ENCODE assay signal across 17 cellular contexts in the genomic region with DNA sequence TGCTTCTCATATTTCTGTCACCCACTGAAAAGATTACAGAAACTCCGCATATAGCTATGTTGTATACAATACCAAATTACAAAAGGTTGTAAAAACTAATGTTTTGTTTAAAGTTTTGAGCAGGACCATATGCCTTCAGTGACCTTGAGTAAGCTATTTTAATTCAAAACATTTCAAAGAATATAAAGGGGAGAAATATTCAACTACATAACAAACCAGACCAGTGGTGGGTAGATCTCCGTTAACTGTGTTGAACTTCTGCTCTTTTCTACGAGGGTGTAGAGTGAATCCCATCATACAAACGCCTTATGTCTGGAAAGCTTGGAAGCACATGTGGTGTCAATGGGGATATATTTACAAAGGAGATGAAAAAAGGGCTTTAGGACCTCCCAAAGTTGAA.
DNase-seq lines count a peak whose midpoint lies in the region; ATAC-seq and TF ChIP-seq lines count a peak whose summit lies in the region.
"Had no signal": no experiment of that assay in that cellular context is flagged by ENCODE, and none has a peak within 500 bp of the region (broad histone marks: within the 10 kb centered on the region; RNA-seq: fewer than 3 reads in every experiment).

No MANE protein-coding gene starts in this region.

- no peaks in the 10 kb centered on the region for H3K27me3 Mint-ChIP-seq in progenitor cell of endocrine pancreas

- no peak for ATAC-seq in HG03460 (IDR thresholded peaks at IDR 0.05; ENCODE audit: unreplicated experiment)
- ATAC-seq in HG03159 (IDR thresholded peaks at IDR 0.05; ENCODE audit: unreplicated experiment) = no peak
- ATAC-seq: GM23338 had no signal

- H3K4me3 Mint-ChIP-seq in progenitor cell of endocrine pancreas (ENCODE audit: low read depth) = no peak overlapping the region
- H3K4me3 Mint-ChIP-seq: CD4-positive, alpha-beta T cell; GM23338 had no signal

- peak overlapping the region; percentile 22 for H3K27ac Mint-ChIP-seq in progenitor cell of endocrine pancreas
- H3K27ac Mint-ChIP-seq: CD4-positive, alpha-beta T cell; GM23338 had no signal

- peak overlapping the region; percentile 65 for H3K4me2 ChIP-seq in OCI-LY3 (ENCODE audit: low read length)

- H3K36me3 Mint-ChIP-seq in progenitor cell of endocrine pancreas (ENCODE audit: insufficient read depth) = no peaks in the 10 kb centered on the region

- peaks cover 46% of the 10 kb centered on the region for H3K4me1 Mint-ChIP-seq in progenitor cell of endocrine pancreas (ENCODE audit: low read depth)

- no peak overlapping the region for H2AFZ ChIP-seq in OCI-LY3 (ENCODE audit: low read depth, low read length)

- no peaks in the 10 kb centered on the region for H4K20me1 ChIP-seq in OCI-LY3 (ENCODE audit: insufficient read depth, low read length)

- no peaks in the 10 kb centered on the region for H3K9me3 Mint-ChIP-seq in progenitor cell of endocrine pancreas (ENCODE audit: low read depth)
- H3K9me3 Mint-ChIP-seq: CD4-positive, alpha-beta T cell; GM23338 had no signal

- H3K36me3 ChIP-seq in OCI-LY3 (replicated peaks; ENCODE audit: low read depth, low read length) = no peaks in the 10 kb centered on the region
- H3K36me3 ChIP-seq: BE2C had no signal

- TF ChIP-seq CTCF in OCI-LY3 (IDR thresholded peaks at IDR 0.05; ENCODE audit: low read depth, low read length) = no peak
- TF ChIP-seq CTCF in progenitor cell of endocrine pancreas (IDR thresholded peaks at IDR 0.05; ENCODE audit: unreplicated experiment) = no peak

- H3K9ac ChIP-seq in OCI-LY3 (ENCODE audit: low read length) = peak overlapping the region; percentile 15; the same call in 1 of the 2 replicates

- DNase-seq in left kidney (ENCODE audit: low read depth, low spot score) = peak; percentile 22
- no peak for DNase-seq in progenitor cell of endocrine pancreas (ENCODE audit: low spot score, unreplicated experiment)
- no peak for DNase-seq in foreskin melanocyte
- no peak for DNase-seq in DMS53 (lab: John Stamatoyannopoulos, UW)
- DNase-seq: BE2C; CD4-positive, alpha-beta T cell; DND-41; NCI-H1417; NCI-H1930; NCI-H2171; NCI-H446 treated with DMSO at 0.1 percent for 48 hours; RPMI8226; SIG-M5 had no signal

- 0 out of 2 replicates have a peak overlapping the region, but pooled peaks have one; percentile 25 for H3K4me3 ChIP-seq in OCI-LY3 (ENCODE audit: low read length)
- H3K4me3 ChIP-seq: GM23338 had no signal

- no peaks in the 10 kb centered on the region for H3K79me2 ChIP-seq in OCI-LY3 (ENCODE audit: low read length)

- peaks cover 61% of the 10 kb centered on the region for H3K4me1 ChIP-seq in OCI-LY3 (ENCODE audit: low read length)
- H3K4me1 ChIP-seq: BE2C had no signal

- peak overlapping the region; percentile 77 for H3K27ac ChIP-seq in OCI-LY3 (ENCODE audit: low read length)

- peaks cover 22% of the 10 kb centered on the region for H3K27me3 ChIP-seq in OCI-LY3 (ENCODE audit: low read depth, low read length)

- no peaks in the 10 kb centered on the region for H3K9me3 ChIP-seq in OCI-LY3 (ENCODE audit: insufficient read depth, low read length)
- H3K9me3 ChIP-seq: BE2C had no signal
